In genomic region chr3:153970735-153971347, GRCh38 we compare ENCODE assay signal across 9 cellular contexts.
DNase-seq lines count a peak whose midpoint lies in the region; ATAC-seq and TF ChIP-seq lines count a peak whose summit lies in the region.
"Had no signal": no experiment of that assay in that cellular context is flagged by ENCODE, and none has a peak within 500 bp of the region (broad histone marks: within the 10 kb centered on the region; RNA-seq: fewer than 3 reads in every experiment).

No MANE protein-coding gene starts in this region.

- peaks cover 7% of the 10 kb centered on the region for H3K27me3 Mint-ChIP-seq in activated CD8-positive, alpha-beta T cell treated with anti-CD3 and anti-CD28 coated beads for 36 hours

- intact Hi-C loops in activated CD8-positive, alpha-beta T cell treated with anti-CD3 and anti-CD28 coated beads for 36 hours (cut with micrococcal nuclease) = no loop called here

- POLR2A ChIA-PET in activated CD8-positive, alpha-beta T cell treated with anti-CD3 and anti-CD28 coated beads for 36 hours (lab: Charles Lee) = interaction anchor here (0.6 kb wide), 1 partner anchor 928 kb away, joined by 3 read pairs; no protein-coding TSS in a partner anchor

- no peaks in the 10 kb centered on the region for H3K4me1 Mint-ChIP-seq in activated CD8-positive, alpha-beta T cell treated with anti-CD3 and anti-CD28 coated beads for 36 hours (ENCODE audit: low read depth)
- H3K4me1 Mint-ChIP-seq: activated naive CD8-positive, alpha-beta T cell treated with anti-CD3 and anti-CD28 coated beads, Interleukin-2, amount 10 ng/mL, durations not matched to agents 7 days and 5 days had no signal

- H3K27ac Mint-ChIP-seq in activated CD8-positive, alpha-beta T cell treated with anti-CD3 and anti-CD28 coated beads for 36 hours = no peak overlapping the region
- H3K27ac Mint-ChIP-seq: activated naive CD8-positive, alpha-beta T cell treated with anti-CD3 and anti-CD28 coated beads, Interleukin-2, amount 10 ng/mL, durations not matched to agents 7 days and 5 days had no signal

- no peaks in the 10 kb centered on the region for H3K9me3 Mint-ChIP-seq in activated CD8-positive, alpha-beta T cell treated with anti-CD3 and anti-CD28 coated beads for 36 hours

- no peak for ATAC-seq in activated CD8-positive, alpha-beta T cell treated with anti-CD3 and anti-CD28 coated beads for 36 hours
- no peak for ATAC-seq in HG03175 (IDR thresholded peaks at IDR 0.05; ENCODE audit: unreplicated experiment)
- ATAC-seq: pancreas had no signal

- H3K36me3 Mint-ChIP-seq in activated CD8-positive, alpha-beta T cell treated with anti-CD3 and anti-CD28 coated beads for 36 hours (ENCODE audit: low read depth) = no peaks in the 10 kb centered on the region
- H3K36me3 Mint-ChIP-seq: activated naive CD8-positive, alpha-beta T cell treated with anti-CD3 and anti-CD28 coated beads, Interleukin-2, amount 10 ng/mL, durations not matched to agents 7 days and 5 days had no signal

- H3K4me3 Mint-ChIP-seq in activated CD8-positive, alpha-beta T cell treated with anti-CD3 and anti-CD28 coated beads for 36 hours = no peak overlapping the region
- H3K4me3 Mint-ChIP-seq: activated naive CD8-positive, alpha-beta T cell treated with anti-CD3 and anti-CD28 coated beads, Interleukin-2, amount 10 ng/mL, durations not matched to agents 7 days and 5 days had no signal

- no peak for DNase-seq in GM20000 (ENCODE audit: low spot score)
- peak; percentile 64 for DNase-seq in NCI-H69 (lab: John Stamatoyannopoulos, UW)
- DNase-seq in epidermal melanocyte (ENCODE audit: insufficient read length, low spot score) = peak; percentile 20
- DNase-seq in renal cortical epithelial cell (ENCODE audit: low read depth) = peak; percentile 52
- no peak for DNase-seq in activated CD8-positive, alpha-beta T cell treated with anti-CD3 and anti-CD28 coated beads for 36 hours
- no peak for DNase-seq in H4 (ENCODE audit: low spot score)
- DNase-seq: activated naive CD8-positive, alpha-beta T cell treated with anti-CD3 and anti-CD28 coated beads, Interleukin-2, amount 10 ng/mL, durations not matched to agents 7 days and 5 days; pancreas had no signal

- peak; percentile 51 for TF ChIP-seq CTCF in GM20000 (IDR thresholded peaks at IDR 0.05; ENCODE audit: extremely low read depth, missing control alignments)
- TF ChIP-seq CTCF in activated CD8-positive, alpha-beta T cell treated with anti-CD3 and anti-CD28 coated beads for 36 hours (IDR thresholded peaks at IDR 0.05) = no peak

- CTCF ChIA-PET in activated CD8-positive, alpha-beta T cell treated with anti-CD3 and anti-CD28 coated beads for 36 hours (lab: Charles Lee) = interaction anchor here (0.7 to 1.5 kb wide), 7 partner anchors 10 to 928 kb away, joined by 3 to 5 read pairs (median 3); no protein-coding TSS in a partner anchor

Comparison
In these comparisons a context has a peak if more than half of its experiments do, and no peak if none do; other contexts are left out.
1. DNase-seq: peak in NCI-H69 (single experiment), epidermal melanocyte (single experiment) and renal cortical epithelial cell (single experiment); none in GM20000 (single experiment), activated CD8-positive, alpha-beta T cell treated with anti-CD3 and anti-CD28 coated beads for 36 hours (single experiment) and H4 (single experiment).